8 cellular contexts compared by ENCODE assay signal in genomic region chr1:37480125-37480466, GRCh38. TPM values are rescaled to one million over a fixed set of nuclear protein-coding genes. Genes with fewer than 3 reads are reported as not detected.
DNase-seq lines count a peak whose midpoint lies in the region; ATAC-seq, FAIRE-seq and TF ChIP-seq lines count a peak whose summit lies in the region.

No MANE protein-coding gene starts in this region.

- peaks cover 43% of the 10 kb centered on the region for H4K20me1 ChIP-seq in K562 (replicated peaks; ENCODE audit: control insufficient read depth, insufficient read depth, low read length)

- peaks cover 7% of the 10 kb centered on the region for H3K9me1 ChIP-seq in K562 (ENCODE audit: control insufficient read depth, insufficient read depth, low read length)

- peak overlapping the region in 8 of 10 donors; percentile 18 to 92 (median 38) for H3K4me3 ChIP-seq in heart right ventricle
- H3K4me3 ChIP-seq in K562, result peak overlapping the region; percentile 35; the same call in 1 of the 2 replicates
- no peak overlapping the region for H3K4me3 ChIP-seq in urinary bladder (ENCODE audit: low read depth, low read length)

- peak overlapping the region; percentile 86 to 98 for H3K9ac ChIP-seq in K562 (ENCODE audit: insufficient read depth in 1 of 2, low read depth in 2 of 2, low read length in 2 of 2)

- no peak for FAIRE-seq in K562 (lab: Jason Lieb, UNC)

- H3K36me3 ChIP-seq in heart right ventricle (peaks cover 8 to 88% (median 38%) of the 10 kb centered on the region in 9 donors), K562 (ENCODE audit: control insufficient read depth, insufficient read depth, low read length) (peaks cover 91% of the 10 kb centered on the region), urinary bladder (ENCODE audit: insufficient read depth) (peaks cover 2% of the 10 kb centered on the region)

- ATAC-seq in heart right ventricle, result no peak
- no peak for ATAC-seq in K562
- no peak for ATAC-seq in GM19035 (IDR thresholded peaks at IDR 0.05; ENCODE audit: unreplicated experiment)

- POLR2A ChIA-PET in K562 (lab: Yijun Ruan, JAX), result interaction anchor here (1.0 to 6.7 kb wide), 4 partner anchors 15 to 34 kb away, joined by 3 to 64 read pairs (median 8); partner anchors contain the start of gene MEAF6

- no peak overlapping the region for H2AFZ ChIP-seq in K562 (ENCODE audit: low read depth, low read length)

- no TSS peak for BruUV-seq in K562 (replicated peaks; lab: Mats Ljungman, UMichigan)

- H3K4me1 ChIP-seq in heart right ventricle (peaks cover 22 to 69% (median 61%) of the 10 kb centered on the region in 9 donors), K562 (replicated peaks in 1 of 2; ENCODE audit: control insufficient read depth in 2 of 2, insufficient read depth in 2 of 2, low read length in 2 of 2) (peaks cover 50 to 68% of the 10 kb centered on the region in 2 experiments), urinary bladder (ENCODE audit: insufficient read depth) (no peaks in the 10 kb centered on the region)

- H3K79me2 ChIP-seq in K562 (ENCODE audit: control insufficient read depth, insufficient read depth, low read length), result peaks cover 52% of the 10 kb centered on the region

- no peaks in the 10 kb centered on the region for H3K9me3 ChIP-seq in heart right ventricle
- no peaks in the 10 kb centered on the region for H3K9me3 ChIP-seq in K562 (replicated peaks; ENCODE audit: control insufficient read depth, insufficient read depth, low read depth, low read length)

- in situ Hi-C loops in K562 (cut with MboI), result no loop called here

- H3K27me3 ChIP-seq in heart right ventricle, result no peaks in the 10 kb centered on the region
- no peaks in the 10 kb centered on the region for H3K27me3 ChIP-seq in K562 (ENCODE audit: control insufficient read depth in 2 of 2, insufficient read depth in 2 of 2, low read length in 2 of 2)

- TF ChIP-seq CTCF in heart right ventricle (IDR thresholded peaks at IDR 0.05) (no peak), K562 (IDR thresholded peaks at IDR 0.05 in 2 of 3, conservative IDR thresholded peaks at IDR 0.05 in 1 of 3; ENCODE audit: insufficient read depth in 2 of 3, low read depth in 1 of 3, low read length in 3 of 3) (no peak)

- H3K27ac ChIP-seq in heart right ventricle (peak overlapping the region in 9 of 10 donors; percentile 45 to 98 (median 92)), K562 (ENCODE audit: extremely low read depth, low read depth, low read length) (peak overlapping the region; percentile 94; the same call in 2 of the 3 replicates), urinary bladder (ENCODE audit: low read depth) (peak overlapping the region; percentile 90)

- intact Hi-C loops in heart right ventricle (cut with DNase I) (no loop called here), cardiac septum (cut with DNase I) (no loop called here), K562 (cut with micrococcal nuclease) (no loop called here)

- no peak for TF ChIP-seq RAD21 in K562 (CRISPR knock-in tag; conservative IDR thresholded peaks at IDR 0.05 in 1 of 2, IDR thresholded peaks at IDR 0.05 in 1 of 2)

- DNase-seq in heart right ventricle (peak in 1 of 2 donors; percentile 12), cardiac septum (ENCODE audit: low spot score) (no peak), K562 (ENCODE audit: extremely low read depth in 1 of 4, low spot score in 3 of 4) (no peak), mesenteric fat pad (ENCODE audit: low spot score) (peak; percentile 88), DMS 273 treated with DMSO at 0.1 percent for 48 hours (lab: John Stamatoyannopoulos, UW) (no peak), NCI-H510A (lab: John Stamatoyannopoulos, UW) (no peak)

- 83 to 87% methylated on average over 5 of the region's 5 CpGs for WGBS in heart right ventricle, 2 donors
- 89% methylated on average over 5 of the region's 5 CpGs for WGBS in K562 (ENCODE audit: insufficient coverage, low coverage, missing lambda C conversion rate)
- WGBS in urinary bladder, result 85% methylated on average over 5 of the region's 5 CpGs

- TF ChIP-seq POLR2A in K562 (conservative IDR thresholded peaks at IDR 0.05), result no peak

- peak overlapping the region; percentile 96 for H3K4me2 ChIP-seq in K562 (ENCODE audit: insufficient read depth, low read length)

- no peak for TF ChIP-seq EP300 in K562 (IDR thresholded peaks at IDR 0.05; ENCODE audit: low read length)

- CTCF ChIA-PET in K562 (lab: Yijun Ruan, JAX; ENCODE audit: low intra/inter-chr PET ratio), result no interaction called here

TF ChIP-seq in K562, 482 proteins besides CTCF, POLR2A, EP300 and RAD21 (continues in another document):
- TF ChIP-seq EGR1 (conservative IDR thresholded peaks at IDR 0.05) (no peak), NFXL1 (CRISPR knock-in tag; IDR thresholded peaks at IDR 0.05) (no peak), SMARCC2 (IDR thresholded peaks at IDR 0.05; ENCODE audit: low read depth) (no peak), HNRNPK (IDR thresholded peaks at IDR 0.05; ENCODE audit: low read depth, low read length, poor library complexity, severe bottlenecking) (no peak), ZFP30 (CRISPR knock-in tag; IDR thresholded peaks at IDR 0.05; ENCODE audit: borderline replicate concordance) (no peak), HDAC8 (tag; IDR thresholded peaks at IDR 0.05) (no peak), MAFF (IDR thresholded peaks at IDR 0.05; ENCODE audit: low read length) (no peak), ZKSCAN1 (IDR thresholded peaks at IDR 0.05; ENCODE audit: low read depth, low read length) (no peak), PTBP1 (IDR thresholded peaks at IDR 0.05; ENCODE audit: low read depth, low read length) (no peak), HDGF (IDR thresholded peaks at IDR 0.05) (0 out of 2 replicates have a peak, but pooled peaks have one; percentile 74), BCL6 (CRISPR knock-in tag; IDR thresholded peaks at IDR 0.05) (no peak)
- TF ChIP-seq, protein P1, sequence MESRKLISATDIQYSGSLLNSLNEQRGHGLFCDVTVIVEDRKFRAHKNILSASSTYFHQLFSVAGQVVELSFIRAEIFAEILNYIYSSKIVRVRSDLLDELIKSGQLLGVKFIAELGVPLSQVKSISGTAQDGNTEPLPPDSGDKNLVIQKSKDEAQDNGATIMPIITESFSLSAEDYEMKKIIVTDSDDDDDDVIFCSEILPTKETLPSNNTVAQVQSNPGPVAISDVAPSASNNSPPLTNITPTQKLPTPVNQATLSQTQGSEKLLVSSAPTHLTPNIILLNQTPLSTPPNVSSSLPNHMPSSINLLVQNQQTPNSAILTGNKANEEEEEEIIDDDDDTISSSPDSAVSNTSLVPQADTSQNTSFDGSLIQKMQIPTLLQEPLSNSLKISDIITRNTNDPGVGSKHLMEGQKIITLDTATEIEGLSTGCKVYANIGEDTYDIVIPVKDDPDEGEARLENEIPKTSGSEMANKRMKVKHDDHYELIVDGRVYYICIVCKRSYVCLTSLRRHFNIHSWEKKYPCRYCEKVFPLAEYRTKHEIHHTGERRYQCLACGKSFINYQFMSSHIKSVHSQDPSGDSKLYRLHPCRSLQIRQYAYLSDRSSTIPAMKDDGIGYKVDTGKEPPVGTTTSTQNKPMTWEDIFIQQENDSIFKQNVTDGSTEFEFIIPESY (CRISPR knock-in tag; IDR thresholded peaks at IDR 0.05), result no peak

RNA-seq across cellular contexts. Expression of gene ZC3H12A, which starts 5.7 kb away (rescaled TPM):
- total RNA-seq in heart right ventricle, result 10 to 100 TPM in 1 of 10 donors, 1 to 10 TPM in 9; 2.9 to 10.9 (median 4.9) TPM
- 1 to 10 TPM; 4.5 to 5.2 TPM for polyA plus RNA-seq in heart right ventricle
- total RNA-seq in cardiac septum, result 3.3 TPM
- 19.0 and 54.2 TPM in 2 replicates for total RNA-seq in K562 (2011; cell fraction: chromatin; rRNA removed; ENCODE audit: low replicate concordance)
- 40.7 and 45.7 TPM in 2 replicates for total RNA-seq in K562 (2011; cell fraction: nucleolus; rRNA removed)
- total RNA-seq in K562 (2011; cell fraction: nucleoplasm; rRNA removed), result 23.7 and 24.1 TPM in 2 replicates
- total RNA-seq in K562 (2014; rRNA removed), result 9.3 and 9.4 TPM in 2 replicates
- total RNA-seq in K562 (2014; rRNA removed; fragmentation: Illumina TruSeq; extraction: Trizol), result 1.2 and 1.7 TPM in 2 replicates
- total RNA-seq in K562 (2015; rRNA removed; fragmentation: Illumina TruSeq; extraction: Trizol), result 6.7 and 7.1 TPM in 2 replicates
- 9.4 and 11.4 TPM in 2 replicates for total RNA-seq in K562 (2021)
- 7.0 and 8.6 TPM in 2 replicates for polyA plus RNA-seq in K562 (2011; rRNA removed)
- polyA plus RNA-seq in K562 (2011; cell fraction: cytosol; rRNA removed), result 8.3 and 15.3 TPM in 2 replicates
- polyA plus RNA-seq in K562 (2011; cell fraction: nucleus; rRNA removed), result 27.9 and 51.1 TPM in 2 replicates
- 6.1 and 10.9 TPM in 2 replicates for polyA plus RNA-seq in K562 (2012)
- polyA plus RNA-seq in K562 (2014; fragmentation: Illumina TruSeq; extraction: Trizol), result 4.9 and 6.5 TPM in 2 replicates
- polyA plus RNA-seq in K562 (2014; fragmentation: Nextera tagmentation; extraction: Ambion mirVana), result under 1 TPM; 0.14 to 0.22 TPM
- 9.1 and 11.1 TPM in 2 replicates for polyA plus RNA-seq in K562 (2014; rRNA removed)
- 4.5 and 9.7 TPM in 2 replicates for polyA minus RNA-seq in K562 (2011; rRNA and poly(A)+ RNA removed)
- polyA minus RNA-seq in K562 (2011; cell fraction: cytosol; rRNA and poly(A)+ RNA removed), result 9.2 and 11.9 TPM in 2 replicates
- 23.2 and 24.4 TPM in 2 replicates for polyA minus RNA-seq in K562 (2011; cell fraction: nucleus; rRNA and poly(A)+ RNA removed)
- total RNA-seq in mesenteric fat pad, result 34.2 TPM
- 4.2 TPM for total RNA-seq in urinary bladder
- polyA plus RNA-seq in urinary bladder, result 10.9 TPM

RNA-seq across cellular contexts. Expression of gene MEAF6, which starts 34.5 kb away (rescaled TPM):
- total RNA-seq in heart right ventricle (10 to 100 TPM; 27.8 to 59.9 (median 38.0) TPM), cardiac septum (40.1 TPM), K562 (2014; rRNA removed) (111 and 137 TPM in 2 replicates), K562 (2014; rRNA removed; fragmentation: Illumina TruSeq; extraction: Trizol) (95.0 and 113 TPM in 2 replicates), K562 (2015; rRNA removed; fragmentation: Illumina TruSeq; extraction: Trizol) (89.2 and 92.3 TPM in 2 replicates), K562 (2021) (86.4 and 93.8 TPM in 2 replicates), mesenteric fat pad (43.4 TPM), urinary bladder (62.5 TPM)
- polyA plus RNA-seq in heart right ventricle (10 to 100 TPM; 33.8 to 34.0 TPM), K562 (2011; rRNA removed) (70.0 and 77.3 TPM in 2 replicates), K562 (2014; fragmentation: Illumina TruSeq; extraction: Trizol) (118 and 151 TPM in 2 replicates), K562 (2014; fragmentation: Nextera tagmentation; extraction: Ambion mirVana) (10 to 100 TPM; 55.0 to 66.3 TPM), K562 (2014; rRNA removed) (109 and 110 TPM in 2 replicates), urinary bladder (65.5 TPM)
- total RNA-seq in K562 (2011; cell fraction: chromatin; rRNA removed; ENCODE audit: low replicate concordance), result 74.7 and 79.0 TPM in 2 replicates
- 41.5 and 45.5 TPM in 2 replicates for total RNA-seq in K562 (2011; cell fraction: nucleolus; rRNA removed)
- total RNA-seq in K562 (2011; cell fraction: nucleoplasm; rRNA removed), result 60.9 and 81.0 TPM in 2 replicates
- 37.7 and 68.5 TPM in 2 replicates for polyA plus RNA-seq in K562 (2011; cell fraction: cytosol; rRNA removed)
- 50.0 and 63.0 TPM in 2 replicates for polyA plus RNA-seq in K562 (2011; cell fraction: nucleus; rRNA removed)
- polyA plus RNA-seq in K562 (2012), result 67.6 and 77.9 TPM in 2 replicates
- polyA minus RNA-seq in K562 (2011; rRNA and poly(A)+ RNA removed), result 36.0 and 44.0 TPM in 2 replicates
- 20.2 and 28.3 TPM in 2 replicates for polyA minus RNA-seq in K562 (2011; cell fraction: cytosol; rRNA and poly(A)+ RNA removed)
- 30.8 and 52.4 TPM in 2 replicates for polyA minus RNA-seq in K562 (2011; cell fraction: nucleus; rRNA and poly(A)+ RNA removed)
